Comparison of ENCODE assay signal across 22 cellular contexts in genomic region chr22:41928416-41929157, GRCh38. TPM values are rescaled to one million over a fixed set of nuclear protein-coding genes. Genes with fewer than 3 reads are reported as not detected.
DNase-seq lines count a peak whose midpoint lies in the region; ATAC-seq, FAIRE-seq and TF ChIP-seq lines count a peak whose summit lies in the region.
"Had no signal": no experiment of that assay in that cellular context is flagged by ENCODE, and none has a peak within 500 bp of the region (broad histone marks: within the 10 kb centered on the region; RNA-seq: fewer than 3 reads in every experiment).

No MANE protein-coding gene starts in this region.

- H3K27ac ChIP-seq in Panc1 (ENCODE audit: low read length) (no peak overlapping the region), H1 (ENCODE audit: low read depth, low read length) (no peak overlapping the region), testis (no peak overlapping the region)
- H3K27ac ChIP-seq: GM23248, uterus had no signal

- WGBS in H1 (ENCODE audit: extremely low coverage in 1 of 2, insufficient coverage in 1 of 2, insufficient read length in 1 of 2, insufficient replicate concordance in 2 of 2, low coverage in 1 of 2, low lambda C conversion rate in 2 of 2, missing lambda C conversion rate in 1 of 2), 2 experiments, result 76% methylated on average over 8 of the region's 13 CpGs; no CpG with 5 or more reads in 1 of the 2 experiments
- WGBS in testis, 2 donors, result 87% methylated on average over 7 to 11 of the region's 13 CpGs

- no peak for DNase-seq in stimulated activated naive CD8-positive, alpha-beta T cell treated with anti-CD3 and anti-CD28 coated beads, Interleukin-15, Interleukin-2, amounts not matched to agents 100 U/mL and 50 U/mL, for 24 hours
- DNase-seq in Panc1 (ENCODE audit: low read depth, low spot score) (no peak), H1 (ENCODE audit: low read depth in 1 of 2, low spot score in 2 of 2) (no peak), testis (no peak), NCI-H2227 (lab: John Stamatoyannopoulos, UW; ENCODE audit: unreplicated experiment) (no peak), D721Med (ENCODE audit: insufficient read length, low spot score) (no peak)
- DNase-seq: activated CD4-positive, CD25-positive, alpha-beta regulatory T cell treated with anti-CD3 and anti-CD28 coated beads, Interleukin-2, amount 50 U/mL, for 72 hours; activated naive CD4-positive, alpha-beta T cell; COR-L47; GM23248; KG1; mesenchymal stem cell; NCI-H1048; NCI-H2081 treated with DMSO at 0.1 percent for 48 hours; stimulated activated CD4-positive, alpha-beta T cell treated with anti-CD3 and anti-CD28 coated beads, Interleukin-15, amount 100 ng/mL, for 24 hours; uterus had no signal

- in situ Hi-C loops in Panc1 (cut with HindIII; ENCODE audit: low pct_unique_long_range_greater_than_20kb, low sequenced_read_pairs), result no loop called here

- H2BK15ac ChIP-seq in H1 (ENCODE audit: low read length), result no peak overlapping the region

- peak overlapping the region; percentile 28; the same call in 1 of the 2 replicates for H3K18ac ChIP-seq in H1 (ENCODE audit: extremely low read depth, low read length)

- H3K4ac ChIP-seq in H1 (replicated peaks; ENCODE audit: insufficient read length, low read depth, low read length), result no peak overlapping the region

- no peak overlapping the region for H4K5ac ChIP-seq in H1 (ENCODE audit: insufficient read length, low read depth, low read length)

- H4K8ac ChIP-seq in H1 (ENCODE audit: extremely low read depth, insufficient read depth, low read length), result peak overlapping the region; percentile 68

- TF ChIP-seq CTCF in Panc1 (IDR thresholded peaks at IDR 0.05) (no peak), H1 (IDR thresholded peaks at IDR 0.05; ENCODE audit: control extremely low read depth in 1 of 3, insufficient read depth in 1 of 3, low read depth in 1 of 3, low read length in 3 of 3) (no peak), testis (IDR thresholded peaks at IDR 0.05) (no peak), D721Med (IDR thresholded peaks at IDR 0.05; ENCODE audit: insufficient read depth, missing control alignments) (no peak)

- no peak overlapping the region for H4K91ac ChIP-seq in H1 (replicated peaks; ENCODE audit: insufficient read length, low read length)

- peaks cover 4 to 6% of the 10 kb centered on the region in 2 experiments for H4K20me1 ChIP-seq in H1 (replicated peaks in 1 of 2; ENCODE audit: control insufficient read depth in 1 of 2, insufficient read depth in 2 of 2, low read length in 2 of 2)

- peaks cover 4% of the 10 kb centered on the region for H3K27me3 Mint-ChIP-seq in stimulated activated naive CD8-positive, alpha-beta T cell treated with anti-CD3 and anti-CD28 coated beads, Interleukin-15, Interleukin-2, amounts not matched to agents 100 ng/mL and 50 ng/mL, for 24 hours

- no peak for ATAC-seq in stimulated activated naive CD8-positive, alpha-beta T cell treated with anti-CD3 and anti-CD28 coated beads, Interleukin-15, Interleukin-2, amounts not matched to agents 100 U/mL and 50 U/mL, for 24 hours
- ATAC-seq in Panc1, result peak; percentile 6; the same call in 1 of the 2 replicates
- ATAC-seq in GM18511 (IDR thresholded peaks at IDR 0.05; ENCODE audit: unreplicated experiment), result no peak

- POLR2A ChIA-PET in Panc1 (lab: Charles Lee) (interaction anchor here (0.6 kb wide), 1 partner anchor 96 kb away, joined by 8 read pairs; the partner anchor contains the start of gene SREBF2), H1 (lab: Charles Lee; ENCODE audit: partially characterized antibody) (interaction anchor here (0.6 to 3.7 kb wide), 19 partner anchors 8 to 1181 kb away, joined by 3 to 17 read pairs (median 4); partner anchors contain the start of genes CCDC134, CENPM and SNU13)

- H3K4me1 ChIP-seq in Panc1 (ENCODE audit: control insufficient read depth, insufficient read depth, low read length) (no peaks in the 10 kb centered on the region), H1 (replicated peaks in 1 of 4; ENCODE audit: control insufficient read depth in 3 of 4, insufficient read depth in 4 of 4, low read length in 3 of 4) (peaks cover 0 to 24% (median 13%) of the 10 kb centered on the region in 4 experiments; a peak in 6 of 7 replicates), testis (peaks cover 2% of the 10 kb centered on the region)
- H3K4me1 ChIP-seq: uterus had no signal

- H2AFZ ChIP-seq in H1 (ENCODE audit: low read length), result no peak overlapping the region
- H2AFZ ChIP-seq: GM23248 had no signal

- H3K9ac ChIP-seq in H1 (replicated peaks in 1 of 4; ENCODE audit: extremely low read depth in 1 of 4, low read depth in 3 of 4, low read length in 3 of 4), result no peak overlapping the region
- H3K9ac ChIP-seq: GM23248 had no signal

- no peak overlapping the region for H2AK5ac ChIP-seq in H1 (ENCODE audit: low read depth, low read length)

- H3K36me3 Mint-ChIP-seq in stimulated activated naive CD8-positive, alpha-beta T cell treated with anti-CD3 and anti-CD28 coated beads, Interleukin-15, Interleukin-2, amounts not matched to agents 100 ng/mL and 50 ng/mL, for 24 hours (ENCODE audit: low read depth), result peaks cover 4% of the 10 kb centered on the region

- H3K23me2 ChIP-seq in H1 (ENCODE audit: low read depth, low read length), result peaks cover 4% of the 10 kb centered on the region; the same call in 1 of the 2 replicates

- no peak overlapping the region for H3K4me2 ChIP-seq in H1 (ENCODE audit: insufficient read depth in 1 of 2, low read depth in 2 of 2, low read length in 2 of 2)

- CTCF ChIA-PET in Panc1 (lab: Charles Lee), result interaction anchor here (0.6 kb wide), 1 partner anchor 237 kb away, joined by 5 read pairs; no protein-coding TSS in a partner anchor
- CTCF ChIA-PET in H1 (lab: Charles Lee; ENCODE audit: partially characterized antibody), result interaction anchor here (1.1 to 5.9 kb wide), 9 partner anchors 10 to 232 kb away, joined by 3 to 77 read pairs (median 5); partner anchors contain the start of gene SEPTIN3

- TF ChIP-seq RAD21 in H1 (IDR thresholded peaks at IDR 0.05 in 1 of 2, conservative IDR thresholded peaks at IDR 0.05 in 1 of 2; ENCODE audit: low read depth in 2 of 2, low read length in 2 of 2), result no peak

- H3K79me1 ChIP-seq in H1 (ENCODE audit: low read depth, low read length), result no peaks in the 10 kb centered on the region

- peaks cover 40% of the 10 kb centered on the region for H3K4me1 Mint-ChIP-seq in stimulated activated naive CD8-positive, alpha-beta T cell treated with anti-CD3 and anti-CD28 coated beads, Interleukin-15, Interleukin-2, amounts not matched to agents 100 ng/mL and 50 ng/mL, for 24 hours (ENCODE audit: low read depth)

- H3K56ac ChIP-seq in H1 (replicated peaks; ENCODE audit: insufficient read length, low read depth, low read length), result no peak overlapping the region

- no peaks in the 10 kb centered on the region for H3K9me3 Mint-ChIP-seq in stimulated activated naive CD8-positive, alpha-beta T cell treated with anti-CD3 and anti-CD28 coated beads, Interleukin-15, Interleukin-2, amounts not matched to agents 100 ng/mL and 50 ng/mL, for 24 hours

- intact Hi-C loops in Panc1 (cut with micrococcal nuclease; ENCODE audit: unreplicated experiment), result no loop called here
- intact Hi-C loops in testis (cut with DNase I; ENCODE audit: low total_unique reads), result no loop called here

- H2BK120ac ChIP-seq in H1 (replicated peaks; ENCODE audit: low read depth, low read length), result no peak overlapping the region

- peak overlapping the region; percentile 45 for H3K27ac Mint-ChIP-seq in stimulated activated naive CD8-positive, alpha-beta T cell treated with anti-CD3 and anti-CD28 coated beads, Interleukin-15, Interleukin-2, amounts not matched to agents 100 ng/mL and 50 ng/mL, for 24 hours

- H3K4me3 ChIP-seq in Panc1 (ENCODE audit: low read depth in 2 of 2, low read length in 2 of 2) (no peak overlapping the region), H1 (ENCODE audit: extremely low read depth in 1 of 4, insufficient read depth in 2 of 4, low read depth in 3 of 4, low read length in 4 of 4) (no peak overlapping the region), testis (no peak overlapping the region)
- H3K4me3 ChIP-seq: GM23248, uterus had no signal

- FAIRE-seq in H1 (lab: Jason Lieb, UNC), result no peak
- no peak for FAIRE-seq in D721Med (lab: Jason Lieb, UNC)
- FAIRE-seq: colon had no signal

- no peak for TF ChIP-seq EP300 in H1 (IDR thresholded peaks at IDR 0.05; ENCODE audit: borderline replicate concordance in 1 of 2, low read depth in 2 of 2, low read length in 2 of 2)

- no peaks in the 10 kb centered on the region; the same call in 1 of the 2 replicates for H3K27me3 ChIP-seq in Panc1 (ENCODE audit: control insufficient read depth, insufficient read depth, low read length)
- H3K27me3 ChIP-seq in H1 (replicated peaks in 1 of 4; ENCODE audit: control insufficient read depth in 3 of 4, extremely low read depth in 1 of 4, insufficient read depth in 3 of 4, low read length in 3 of 4), result peaks cover 11 to 47% (median 34%) of the 10 kb centered on the region in 4 experiments
- no peaks in the 10 kb centered on the region for H3K27me3 ChIP-seq in testis

- H2BK5ac ChIP-seq in H1 (ENCODE audit: low read depth, low read length), result no peak overlapping the region

- BruUV-seq in Panc1 (replicated peaks; lab: Mats Ljungman, UMichigan), result no TSS peak

- H2BK20ac ChIP-seq in H1 (ENCODE audit: low read length), result no peak overlapping the region

- H3K14ac ChIP-seq in H1 (ENCODE audit: insufficient read length), result no peak overlapping the region

- H3K79me2 ChIP-seq in H1 (ENCODE audit: control insufficient read depth in 1 of 2, insufficient read depth in 2 of 2, low read length in 2 of 2), result no peaks in the 10 kb centered on the region

- TF ChIP-seq POLR2A in H1 (IDR thresholded peaks at IDR 0.05; ENCODE audit: control extremely low read depth in 1 of 2, low read depth in 2 of 2, low read length in 2 of 2), result no peak
- TF ChIP-seq POLR2A in testis (IDR thresholded peaks at IDR 0.05), result no peak

- no peak overlapping the region for H3K23ac ChIP-seq in H1 (ENCODE audit: insufficient read length)

- no peak overlapping the region for H3K4me3 Mint-ChIP-seq in stimulated activated naive CD8-positive, alpha-beta T cell treated with anti-CD3 and anti-CD28 coated beads, Interleukin-15, Interleukin-2, amounts not matched to agents 100 ng/mL and 50 ng/mL, for 24 hours

- H3K9me3 ChIP-seq in Panc1 (ENCODE audit: control insufficient read depth, insufficient read depth, low read depth, low read length), result no peaks in the 10 kb centered on the region
- no peaks in the 10 kb centered on the region for H3K9me3 ChIP-seq in H1 (ENCODE audit: insufficient read depth in 2 of 2, low read depth in 1 of 2, low read length in 1 of 2)
- no peaks in the 10 kb centered on the region for H3K9me3 ChIP-seq in testis
- H3K9me3 ChIP-seq: uterus had no signal

- H3K36me3 ChIP-seq in Panc1 (ENCODE audit: control insufficient read depth, insufficient read depth, low read length) (no peaks in the 10 kb centered on the region), H1 (ENCODE audit: control insufficient read depth in 2 of 4, insufficient read depth in 4 of 4, low read length in 3 of 4) (no peaks in the 10 kb centered on the region), testis (ENCODE audit: low read depth, missing control alignments) (no peaks in the 10 kb centered on the region)
- H3K36me3 ChIP-seq: uterus had no signal

- H2BK12ac ChIP-seq in H1 (ENCODE audit: low read depth, low read length), result no peak overlapping the region

RNA-seq across cellular contexts. Expression of gene TNFRSF13C, which starts 2.0 kb away (rescaled TPM):
- total RNA-seq in Panc1 (2021; ENCODE audit: unreplicated experiment) (1.0 TPM), testis (1 to 10 TPM in 1 of 2 donors, under 1 TPM in 1; 0.56 to 1.9 TPM)
- polyA plus RNA-seq in Panc1 (2012; ENCODE audit: insufficient read length), result 0.18 TPM
- 1.8 and 2.0 TPM in 2 replicates for total RNA-seq in H1 (2021; fragmentation: NEBNext Ultra II Directional; extraction: Animal tissue kit (Norgen Biotek cat#: 25700))
- polyA plus RNA-seq in H1 (2011; rRNA removed) (1.4 TPM in 2 replicates), testis (ENCODE audit: insufficient read depth, low read depth, low replicate concordance) (0.69 TPM)
- polyA plus RNA-seq in H1 (2011; cell fraction: cytosol; rRNA removed), result 1.00 TPM
- polyA plus RNA-seq in H1 (2011; cell fraction: nucleus; rRNA removed), result 4.9 TPM
- 1.0 to 1.8 TPM (median 1.3 TPM) in 4 replicates for polyA plus RNA-seq in H1 (2012, experiment 1 of 2)
- polyA plus RNA-seq in H1 (2012, experiment 2 of 2), result 0.73 TPM
- 1.6 TPM for polyA plus RNA-seq in H1 (2013, experiment 1 of 2)
- polyA plus RNA-seq in H1 (2013, experiment 2 of 2), result 1.6 TPM
- polyA minus RNA-seq in H1 (2011; rRNA and poly(A)+ RNA removed), result 0.83 and 1.5 TPM in 2 replicates
- 1.2 TPM for polyA minus RNA-seq in H1 (2011; cell fraction: cytosol; rRNA and poly(A)+ RNA removed)
- 1.6 TPM for polyA minus RNA-seq in H1 (2011; cell fraction: nucleus; rRNA and poly(A)+ RNA removed)

RNA-seq across cellular contexts. Expression of gene SHISA8, which starts 13.7 kb away (rescaled TPM):
- total RNA-seq in Panc1 (2021; ENCODE audit: unreplicated experiment) (0.62 TPM), testis (1 to 10 TPM; 1.3 to 1.4 TPM)
- not detected for polyA plus RNA-seq in Panc1 (2012; ENCODE audit: insufficient read length)
- 0.89 and 0.90 TPM in 2 replicates for total RNA-seq in H1 (2021; fragmentation: NEBNext Ultra II Directional; extraction: Animal tissue kit (Norgen Biotek cat#: 25700))
- polyA plus RNA-seq in H1 (2011; rRNA removed) (0.14 and 0.35 TPM in 2 replicates), testis (ENCODE audit: insufficient read depth, low read depth, low replicate concordance) (not detected)
- 0.39 TPM for polyA plus RNA-seq in H1 (2011; cell fraction: cytosol; rRNA removed)
- 2.4 TPM for polyA plus RNA-seq in H1 (2011; cell fraction: nucleus; rRNA removed)
- 0.39 to 0.50 TPM in 2 of 4 replicates, not detected in the others for polyA plus RNA-seq in H1 (2012, experiment 1 of 2)
- not detected for polyA plus RNA-seq in H1 (2012, experiment 2 of 2)
- 0.73 TPM for polyA plus RNA-seq in H1 (2013, experiment 1 of 2)
- 0.59 TPM for polyA plus RNA-seq in H1 (2013, experiment 2 of 2)
- polyA minus RNA-seq in H1 (2011; rRNA and poly(A)+ RNA removed), result not detected in 2 replicates
- not detected for polyA minus RNA-seq in H1 (2011; cell fraction: cytosol; rRNA and poly(A)+ RNA removed)
- 0.70 TPM for polyA minus RNA-seq in H1 (2011; cell fraction: nucleus; rRNA and poly(A)+ RNA removed)
- total RNA-seq: fibroblast of villous mesenchyme, GM23248, kidney epithelial cell had no signal
- polyA plus RNA-seq: AG04450, GM23248 had no signal

RNA-seq across cellular contexts. Expression of gene CENPM, which starts 18.4 kb away (rescaled TPM):
- 39.8 TPM for total RNA-seq in Panc1 (2021; ENCODE audit: unreplicated experiment)
- 25.3 TPM for polyA plus RNA-seq in Panc1 (2012; ENCODE audit: insufficient read length)
- total RNA-seq in H1 (2021; fragmentation: NEBNext Ultra II Directional; extraction: Animal tissue kit (Norgen Biotek cat#: 25700)), result 30.0 and 32.0 TPM in 2 replicates
- polyA plus RNA-seq in H1 (2011; rRNA removed), result 80.4 and 94.6 TPM in 2 replicates
- polyA plus RNA-seq in H1 (2011; cell fraction: cytosol; rRNA removed), result 68.6 TPM
- 146 TPM for polyA plus RNA-seq in H1 (2011; cell fraction: nucleus; rRNA removed)
- polyA plus RNA-seq in H1 (2012, experiment 1 of 2), result 22.9 to 58.2 TPM (median 53.9 TPM) in 4 replicates
- 81.1 TPM for polyA plus RNA-seq in H1 (2012, experiment 2 of 2)
- 54.0 TPM for polyA plus RNA-seq in H1 (2013, experiment 1 of 2)
- polyA plus RNA-seq in H1 (2013, experiment 2 of 2), result 50.9 TPM
- 43.8 and 44.6 TPM in 2 replicates for polyA minus RNA-seq in H1 (2011; rRNA and poly(A)+ RNA removed)
- 29.3 TPM for polyA minus RNA-seq in H1 (2011; cell fraction: cytosol; rRNA and poly(A)+ RNA removed)
- polyA minus RNA-seq in H1 (2011; cell fraction: nucleus; rRNA and poly(A)+ RNA removed), result 48.6 TPM
- 10 to 100 TPM; 15.5 to 28.2 TPM for total RNA-seq in testis
- polyA plus RNA-seq in testis (ENCODE audit: insufficient read depth, low read depth, low replicate concordance), result 15.7 TPM

RNA-seq across cellular contexts. Expression of gene SEPTIN3, which starts 40.7 kb away (rescaled TPM):
- total RNA-seq in Panc1 (2021; ENCODE audit: unreplicated experiment) (3.9 TPM), testis (1 to 10 TPM; 1.6 to 2.2 TPM)
- 3.9 TPM for polyA plus RNA-seq in Panc1 (2012; ENCODE audit: insufficient read length)
- total RNA-seq in H1 (2021; fragmentation: NEBNext Ultra II Directional; extraction: Animal tissue kit (Norgen Biotek cat#: 25700)), result 38.9 and 39.1 TPM in 2 replicates
- polyA plus RNA-seq in H1 (2011; rRNA removed) (39.7 and 52.9 TPM in 2 replicates), testis (ENCODE audit: insufficient read depth, low read depth, low replicate concordance) (2.4 TPM)
- 49.5 TPM for polyA plus RNA-seq in H1 (2011; cell fraction: cytosol; rRNA removed)
- 42.1 TPM for polyA plus RNA-seq in H1 (2011; cell fraction: nucleus; rRNA removed)
- polyA plus RNA-seq in H1 (2012, experiment 1 of 2), result 45.3 to 51.2 TPM (median 49.0 TPM) in 4 replicates
- 25.0 TPM for polyA plus RNA-seq in H1 (2012, experiment 2 of 2)
- polyA plus RNA-seq in H1 (2013, experiment 1 of 2), result 20.4 TPM
- 21.2 TPM for polyA plus RNA-seq in H1 (2013, experiment 2 of 2)
- 66.0 and 66.2 TPM in 2 replicates for polyA minus RNA-seq in H1 (2011; rRNA and poly(A)+ RNA removed)
- polyA minus RNA-seq in H1 (2011; cell fraction: cytosol; rRNA and poly(A)+ RNA removed), result 28.8 TPM
- polyA minus RNA-seq in H1 (2011; cell fraction: nucleus; rRNA and poly(A)+ RNA removed), result 22.9 TPM
- total RNA-seq: GM23248 had no signal
